Comparison of ENCODE assay signal across 9 cellular contexts in the genomic region with DNA sequence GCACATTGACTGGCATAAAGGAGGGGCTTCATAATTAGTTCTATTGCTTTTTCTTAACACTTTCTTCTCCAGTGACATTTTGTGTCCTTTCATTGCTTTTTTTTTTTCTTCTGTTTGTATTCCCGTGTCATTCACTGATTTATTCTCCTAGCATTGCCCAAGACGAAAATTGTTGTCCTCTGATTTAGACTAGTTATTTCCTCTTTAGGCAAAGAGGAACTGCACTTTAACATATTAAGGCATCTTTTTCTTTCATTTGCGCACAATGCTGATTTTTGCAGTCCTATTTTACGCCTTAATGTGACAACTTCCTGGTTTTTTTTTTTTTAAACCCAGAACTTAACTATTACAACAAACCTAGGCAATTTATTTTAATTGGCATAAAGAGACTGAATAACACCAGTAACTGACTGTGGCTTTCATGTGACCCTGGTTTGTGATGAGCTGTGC. TPM values are rescaled to one million over a fixed set of nuclear protein-coding genes. Genes with fewer than 3 reads are reported as not detected.
DNase-seq lines count a peak whose midpoint lies in the region; ATAC-seq, FAIRE-seq and TF ChIP-seq lines count a peak whose summit lies in the region.
"Had no signal": no experiment of that assay in that cellular context is flagged by ENCODE, and none has a peak within 500 bp of the region (broad histone marks: within the 10 kb centered on the region; RNA-seq: fewer than 3 reads in every experiment).

No MANE protein-coding gene starts in this region.

- peaks cover 55% of the 10 kb centered on the region for H3K79me2 ChIP-seq in GM12878 (ENCODE audit: control insufficient read depth, insufficient read depth, low read length)

- H3K4me2 ChIP-seq in GM12878 (ENCODE audit: control insufficient read depth, insufficient read depth): peak overlapping the region; percentile 90

- SMC1A ChIA-PET in GM12878 (lab: Charles Lee; ENCODE audit: uncharacterized antibody, unreplicated experiment): interaction anchor here (0.5 kb wide), 1 partner anchor 102 kb away, joined by 3 read pairs; no protein-coding TSS in a partner anchor

- no peaks in the 10 kb centered on the region for H3K27me3 ChIP-seq in GM06990 (replicated peaks; ENCODE audit: control insufficient read depth, insufficient read depth, low read length)
- H3K27me3 ChIP-seq in GM12878 (replicated peaks in 1 of 2; ENCODE audit: control insufficient read depth in 2 of 2, insufficient read depth in 2 of 2, low read length in 1 of 2): no peaks in the 10 kb centered on the region
- H3K27me3 ChIP-seq in skeletal muscle tissue (ENCODE audit: control insufficient read depth in 3 of 3, insufficient read depth in 3 of 3, low read length in 3 of 3): no peaks in the 10 kb centered on the region
- H3K27me3 ChIP-seq in foreskin keratinocyte: no peaks in the 10 kb centered on the region

- RAD21 ChIA-PET in GM12878 (lab: Charles Lee; ENCODE audit: unreplicated experiment): interaction anchor here (0.7 to 9.0 kb wide), 4 partner anchors 23 to 108 kb away, joined by 3 to 68 read pairs (median 5); a partner anchor contains a TSS

- FAIRE-seq in GM12878 (lab: Jason Lieb, UNC): peak; percentile 38

- H3K27ac ChIP-seq in GM12878 (ENCODE audit: control insufficient read depth, insufficient read depth): peak overlapping the region; percentile 97
- H3K27ac ChIP-seq in skeletal muscle tissue (ENCODE audit: low read depth, low read length): peak overlapping the region; percentile 28
- no peak overlapping the region for H3K27ac ChIP-seq in foreskin keratinocyte

- TF ChIP-seq EP300 in GM12878 (IDR thresholded peaks at IDR 0.05; ENCODE audit: borderline replicate concordance in 1 of 2, control insufficient read depth in 1 of 2, low read depth in 2 of 2, low read length in 2 of 2): no peak

- TF ChIP-seq CTCF in GM06990 (IDR thresholded peaks at IDR 0.05; ENCODE audit: insufficient read depth, low read length, poor library complexity, severe bottlenecking) (no peak), GM12878 (IDR thresholded peaks at IDR 0.05 in 2 of 3, conservative IDR thresholded peaks at IDR 0.05 in 1 of 3; ENCODE audit: control insufficient read depth in 2 of 3, extremely low read depth in 1 of 3, insufficient read depth in 1 of 3, low read depth in 3 of 3, low read length in 3 of 3) (no peak), omental fat pad (IDR thresholded peaks at IDR 0.05) (no peak), foreskin keratinocyte (conservative IDR thresholded peaks at IDR 0.05) (no peak), foreskin fibroblast (IDR thresholded peaks at IDR 0.05; ENCODE audit: low read depth, low read length) (no peak)

- H3K4me1 ChIP-seq in GM12878 (ENCODE audit: control insufficient read depth, insufficient read depth, low read length) (peaks cover 61% of the 10 kb centered on the region), skeletal muscle tissue (ENCODE audit: control insufficient read depth in 3 of 3, insufficient read depth in 3 of 3, low read length in 3 of 3) (peaks cover 0 to 18% (median 10%) of the 10 kb centered on the region in 3 donors), foreskin keratinocyte (peaks cover 50% of the 10 kb centered on the region)

- intact Hi-C loops in GM12878 (cut with micrococcal nuclease; ENCODE audit: unreplicated experiment): loop anchor here (5.0 kb wide), 1 partner anchor 106 kb away; no protein-coding TSS in a partner anchor

- peak overlapping the region; percentile 59 for H2AFZ ChIP-seq in GM12878 (ENCODE audit: control insufficient read depth, low read depth, low read length)

- H3K9me3 ChIP-seq in GM12878 (replicated peaks; ENCODE audit: control insufficient read depth, insufficient read depth, low read length) (no peaks in the 10 kb centered on the region; the same call in 2 of the 3 replicates), skeletal muscle tissue (ENCODE audit: control insufficient read depth in 3 of 3, low read length in 3 of 3) (no peaks in the 10 kb centered on the region)

- H4K20me1 ChIP-seq in GM12878 (ENCODE audit: control insufficient read depth, insufficient read depth): no peaks in the 10 kb centered on the region

- no peak for TF ChIP-seq RAD21 in GM12878 (IDR thresholded peaks at IDR 0.05; ENCODE audit: insufficient read depth, low read depth, low read length)

- CTCF ChIA-PET in GM12878 (lab: Yijun Ruan, JAX): interaction anchor here (1.0 to 2.0 kb wide), 2 partner anchors 40 kb away, joined by 4 read pairs; a partner anchor contains a TSS

- peak overlapping the region; percentile 52 for H3K9ac ChIP-seq in GM12878 (ENCODE audit: control insufficient read depth, insufficient read depth, low read length)
- no peak overlapping the region for H3K9ac ChIP-seq in skeletal muscle tissue (ENCODE audit: low read depth in 1 of 3, low read length in 3 of 3)

- DNase-seq in GM06990 (ENCODE audit: extremely low read depth, insufficient read length): peak; percentile 38
- peak; percentile 74 for DNase-seq in NAMALWA (ENCODE audit: low spot score)
- no peak for DNase-seq in GM12878 (ENCODE audit: low read depth, low spot score)
- DNase-seq in omental fat pad (ENCODE audit: low spot score): no peak
- DNase-seq in foreskin keratinocyte: no peak
- DNase-seq in foreskin fibroblast: no peak

- POLR2A ChIA-PET in GM12878 (lab: Charles Lee): no interaction called here

- H3K36me3 ChIP-seq in GM06990 (ENCODE audit: control insufficient read depth, insufficient read depth, low read length) (no peaks in the 10 kb centered on the region), GM12878 (ENCODE audit: control insufficient read depth in 2 of 2, insufficient read depth in 2 of 2, low read length in 1 of 2) (peaks cover 0 to 12% of the 10 kb centered on the region in 2 experiments; a peak in 1 of 4 replicates), skeletal muscle tissue (ENCODE audit: control insufficient read depth in 3 of 3, insufficient read depth in 3 of 3, low read length in 3 of 3) (no peaks in the 10 kb centered on the region)

- no peak for TF ChIP-seq POLR2A in GM12878 (IDR thresholded peaks at IDR 0.05; ENCODE audit: low read depth, low read length)

- in situ Hi-C loops in GM12878 (cut with MboI): loop anchor here (5.0 kb wide), 1 partner anchor 39 kb away; a partner anchor contains a TSS

- ATAC-seq in GM12878 (no peak), omental fat pad (ENCODE audit: low FRiP score) (no peak), foreskin keratinocyte (no peak), HG02763 (IDR thresholded peaks at IDR 0.05; ENCODE audit: unreplicated experiment) (no peak)

- WGBS in GM12878 (ENCODE audit: insufficient coverage, insufficient replicate concordance, low lambda C conversion rate, missing lambda C conversion rate): 0% methylated on average over 4 of the region's 4 CpGs

- H3K4me3 ChIP-seq in GM06990 (replicated peaks; ENCODE audit: low read depth, low read length) (peak overlapping the region; percentile 19), GM12878 (peak overlapping the region; percentile 49; the same call in 1 of the 2 replicates), skeletal muscle tissue (ENCODE audit: low read length in 3 of 3) (no peak overlapping the region), foreskin fibroblast (ENCODE audit: low read depth in 1 of 2, low read length in 2 of 2) (no peak overlapping the region)
- H3K4me3 ChIP-seq: lung had no signal

- BruUV-seq in GM12878 (replicated peaks; lab: Mats Ljungman, UMichigan): no TSS peak

TF ChIP-seq in GM12878, 131 proteins besides CTCF, POLR2A, EP300 and RAD21 (continues in another document):
- TF ChIP-seq SPI1 (IDR thresholded peaks at IDR 0.05; ENCODE audit: borderline replicate concordance, insufficient read depth, low read depth, low read length): peak; percentile 84; the same call in 1 of the 2 replicates
- peak; percentile 75; the same call in 1 of the 2 replicates for TF ChIP-seq MTA2 (IDR thresholded peaks at IDR 0.05; ENCODE audit: low read depth)
- TF ChIP-seq, protein P1, sequence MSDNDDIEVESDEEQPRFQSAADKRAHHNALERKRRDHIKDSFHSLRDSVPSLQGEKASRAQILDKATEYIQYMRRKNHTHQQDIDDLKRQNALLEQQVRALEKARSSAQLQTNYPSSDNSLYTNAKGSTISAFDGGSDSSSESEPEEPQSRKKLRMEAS (IDR thresholded peaks at IDR 0.05; ENCODE audit: low read depth, low read length): no peak
- TF ChIP-seq, protein P2, sequence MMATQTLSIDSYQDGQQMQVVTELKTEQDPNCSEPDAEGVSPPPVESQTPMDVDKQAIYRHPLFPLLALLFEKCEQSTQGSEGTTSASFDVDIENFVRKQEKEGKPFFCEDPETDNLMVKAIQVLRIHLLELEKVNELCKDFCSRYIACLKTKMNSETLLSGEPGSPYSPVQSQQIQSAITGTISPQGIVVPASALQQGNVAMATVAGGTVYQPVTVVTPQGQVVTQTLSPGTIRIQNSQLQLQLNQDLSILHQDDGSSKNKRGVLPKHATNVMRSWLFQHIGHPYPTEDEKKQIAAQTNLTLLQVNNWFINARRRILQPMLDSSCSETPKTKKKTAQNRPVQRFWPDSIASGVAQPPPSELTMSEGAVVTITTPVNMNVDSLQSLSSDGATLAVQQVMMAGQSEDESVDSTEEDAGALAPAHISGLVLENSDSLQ (IDR thresholded peaks at IDR 0.05): peak; percentile 74
- TF ChIP-seq DPF2 (IDR thresholded peaks at IDR 0.05): no peak
- TF ChIP-seq NFIC (IDR thresholded peaks at IDR 0.05; ENCODE audit: low read depth, low read length): peak; percentile 65

RNA-seq across cellular contexts. Expression of a gene that starts 39.7 kb away (rescaled TPM):
- 7.5 and 9.3 TPM in 2 replicates for total RNA-seq in GM12878 (2013; cell fraction: nucleolus; rRNA removed)
- 5.8 and 6.9 TPM in 2 replicates for total RNA-seq in GM12878 (2014; rRNA removed)
- total RNA-seq in GM12878 (2014; rRNA removed; fragmentation: Illumina TruSeq; extraction: Trizol): 6.4 and 7.1 TPM in 2 replicates
- 7.4 and 7.5 TPM in 2 replicates for total RNA-seq in GM12878 (2021)
- polyA plus RNA-seq in GM12878 (2011; ENCODE audit: low read depth): 6.7 TPM
- 2.4 and 2.8 TPM in 2 replicates for polyA plus RNA-seq in GM12878 (2011; rRNA removed)
- 2.0 and 2.3 TPM in 2 replicates for polyA plus RNA-seq in GM12878 (2011; cell fraction: cytosol; rRNA removed)
- polyA plus RNA-seq in GM12878 (2011; cell fraction: nucleus; rRNA removed): 3.7 and 5.0 TPM in 2 replicates
- polyA plus RNA-seq in GM12878 (2012): 11.6 and 12.8 TPM in 2 replicates
- 3.7 and 4.1 TPM in 2 replicates for polyA plus RNA-seq in GM12878 (2014; fragmentation: Illumina TruSeq; extraction: Trizol)
- polyA plus RNA-seq in GM12878 (2014; fragmentation: Nextera tagmentation; extraction: Ambion mirVana): 1 to 10 TPM; 3.4 to 8.5 TPM
- 2.7 and 3.2 TPM in 2 replicates for polyA plus RNA-seq in GM12878 (2014; rRNA removed)
- polyA plus RNA-seq in GM12878 (2016; fragmentation: Nextera tagmentation; extraction: Ambion mirVana): 1 to 10 TPM; 6.7 to 7.1 TPM
- polyA minus RNA-seq in GM12878 (2011; rRNA and poly(A)+ RNA removed): 14.8 and 17.5 TPM in 2 replicates
- polyA minus RNA-seq in GM12878 (2011; cell fraction: cytosol; rRNA and poly(A)+ RNA removed): 2.5 and 3.7 TPM in 2 replicates
- polyA minus RNA-seq in GM12878 (2011; cell fraction: nucleus; rRNA and poly(A)+ RNA removed): 16.8 and 33.0 TPM in 2 replicates
- 27.7 TPM for total RNA-seq in skeletal muscle tissue
- 100 to 1,000 TPM in 3 of 4 donors, 10 to 100 TPM in 1; 57.5 to 163 (median 123) TPM for total RNA-seq in omental fat pad
- total RNA-seq in foreskin keratinocyte: 11.0 and 12.2 TPM in 2 replicates
- polyA plus RNA-seq in foreskin keratinocyte: 2.0 and 2.6 TPM in 2 replicates

Comparison
In these comparisons a context has a peak if more than half of its experiments do, and no peak if none do; other contexts are left out.
1. DNase-seq: peak in GM06990 (single experiment) and NAMALWA (single experiment); none in GM12878 (single experiment), omental fat pad (single experiment), foreskin keratinocyte (0 of 2) and foreskin fibroblast (0 of 2).
2. H3K4me3 ChIP-seq: peak in GM06990 (single experiment) and GM12878 (single experiment); none in skeletal muscle tissue (0 of 3) and foreskin fibroblast (0 of 2).